ENCODE assay signal across 1 cellular context in the genomic region with DNA sequence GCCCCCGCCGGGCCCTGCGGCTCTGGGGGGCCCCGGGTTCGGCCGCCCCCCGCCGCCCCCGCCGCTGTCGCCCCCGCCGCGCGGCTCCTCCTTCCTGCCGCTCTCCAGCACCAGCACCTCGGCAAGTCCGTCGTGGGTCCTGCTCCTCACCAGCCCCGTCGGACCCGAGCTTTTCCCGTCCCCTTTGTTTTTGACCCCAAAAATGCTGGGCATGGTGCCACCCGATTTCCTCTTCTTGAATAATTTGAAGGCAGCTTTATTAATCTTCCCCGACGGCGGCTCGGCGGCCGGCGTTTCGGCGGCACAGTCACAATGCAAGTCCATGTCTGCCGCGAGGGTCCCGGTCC.
TF ChIP-seq lines count a peak whose summit lies in the region.

No MANE protein-coding gene starts in this region.

TF ChIP-seq in GM23338, 12 proteins besides CTCF, POLR2A, EP300 and RAD21 (continued from another document):
- TF ChIP-seq REST (IDR thresholded peaks at IDR 0.05; ENCODE audit: unreplicated experiment) (no peak), EZH2phosphoT487 (IDR thresholded peaks at IDR 0.05; ENCODE audit: unreplicated experiment) (no peak), POLR2AphosphoS5 (IDR thresholded peaks at IDR 0.05; ENCODE audit: low read depth) (no peak), EZH2 (IDR thresholded peaks at IDR 0.05; ENCODE audit: low read depth, unreplicated experiment) (no peak), ZNF331 (CRISPR knock-in tag; IDR thresholded peaks at IDR 0.05; ENCODE audit: low read depth) (no peak), NANOG (IDR thresholded peaks at IDR 0.05; ENCODE audit: borderline replicate concordance) (no peak), CREB1 (CRISPR knock-in tag; IDR thresholded peaks at IDR 0.05; ENCODE audit: low read depth) (no peak)
- TF ChIP-seq, protein P1, sequence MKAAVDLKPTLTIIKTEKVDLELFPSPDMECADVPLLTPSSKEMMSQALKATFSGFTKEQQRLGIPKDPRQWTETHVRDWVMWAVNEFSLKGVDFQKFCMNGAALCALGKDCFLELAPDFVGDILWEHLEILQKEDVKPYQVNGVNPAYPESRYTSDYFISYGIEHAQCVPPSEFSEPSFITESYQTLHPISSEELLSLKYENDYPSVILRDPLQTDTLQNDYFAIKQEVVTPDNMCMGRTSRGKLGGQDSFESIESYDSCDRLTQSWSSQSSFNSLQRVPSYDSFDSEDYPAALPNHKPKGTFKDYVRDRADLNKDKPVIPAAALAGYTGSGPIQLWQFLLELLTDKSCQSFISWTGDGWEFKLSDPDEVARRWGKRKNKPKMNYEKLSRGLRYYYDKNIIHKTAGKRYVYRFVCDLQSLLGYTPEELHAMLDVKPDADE (IDR thresholded peaks at IDR 0.05) = no peak
